Comparison of ENCODE assay signal across 31 cellular contexts in the genomic region with DNA sequence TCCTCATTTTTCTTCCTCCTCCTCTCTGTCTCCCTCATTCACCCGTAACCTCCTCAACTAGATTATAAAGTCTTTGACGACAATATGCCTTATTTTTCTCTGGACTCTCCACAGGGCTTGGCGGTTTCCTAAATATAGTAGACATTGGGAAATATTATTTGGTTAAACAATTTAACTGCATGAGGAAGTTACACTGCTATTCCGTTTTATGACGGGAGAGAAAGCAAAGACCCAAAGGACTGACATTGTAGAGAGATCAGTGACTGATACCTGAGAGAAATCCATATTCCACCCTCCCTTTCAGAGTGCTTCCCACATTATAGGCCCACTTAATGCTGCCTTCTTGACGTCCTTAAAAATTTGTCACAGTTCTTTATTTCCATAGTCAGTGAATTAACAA. TPM values are rescaled to one million over a fixed set of nuclear protein-coding genes. Genes with fewer than 3 reads are reported as not detected.
"Had no signal": no experiment of that assay in that cellular context is flagged by ENCODE, and none has a peak within 500 bp of the region (broad histone marks: within the 10 kb centered on the region; RNA-seq: fewer than 3 reads in every experiment).

No MANE protein-coding gene starts in this region.

- H3K27me3 Mint-ChIP-seq: activated CD4-positive, alpha-beta T cell treated with anti-CD3 and anti-CD28 coated beads, Interleukin-2, amount 10 ng/mL, durations not matched to agents 7 days and 5 days; activated naive CD8-positive, alpha-beta T cell treated with anti-CD3 and anti-CD28 coated beads for 36 hours had no signal

- H3K27me3 ChIP-seq: brain microvascular endothelial cell, Peyer's patch had no signal

- H3K9me3 Mint-ChIP-seq: activated CD4-positive, alpha-beta T cell treated with anti-CD3 and anti-CD28 coated beads, Interleukin-2, amount 10 ng/mL, durations not matched to agents 7 days and 5 days; activated naive CD8-positive, alpha-beta T cell treated with anti-CD3 and anti-CD28 coated beads for 36 hours; activated T-cell treated with anti-CD3 and anti-CD28 coated beads, Interleukin-2, amount 50 U/mL, for 4 hours had no signal

- DNase-seq: activated CD4-positive, alpha-beta T cell treated with anti-CD3 and anti-CD28 coated beads for 36 hours; activated CD4-positive, alpha-beta T cell treated with anti-CD3 and anti-CD28 coated beads, Interleukin-2, amount 10 ng/mL, durations not matched to agents 7 days and 5 days; activated CD4-positive, alpha-beta T cell treated with anti-CD3 and anti-CD28 coated beads, Interleukin-2, amount 50 U/mL, for 48 hours; activated CD8-positive, alpha-beta T cell treated with anti-CD3 and anti-CD28 coated beads, Interleukin-2, amount 10 ng/mL, durations not matched to agents 7 days and 5 days; activated effector memory CD4-positive, alpha-beta T cell treated with anti-CD3 and anti-CD28 coated beads, Interleukin-2, amount 50 U/mL, for 16 hours; activated naive CD4-positive, alpha-beta T cell; activated naive CD4-positive, alpha-beta T cell treated with anti-CD3 and anti-CD28 coated beads, Interleukin-2, amount 50 U/mL, for 16 hours; activated naive CD8-positive, alpha-beta T cell treated with anti-CD3 and anti-CD28 coated beads for 36 hours; activated T-cell treated with anti-CD3 and anti-CD28 coated beads, Interleukin-2, amount 50 U/mL, for 4 hours; amniotic stem cell; aorta; brain microvascular endothelial cell; central memory CD4-positive, alpha-beta T cell; Karpas-422; KBM-7; NCI-H1092; NCI-H1436 treated with DMSO at 0.1 percent for 48 hours; NCI-H1694 treated with DMSO at 0.1 percent for 48 hours; NCI-H2029; NCI-H345; NCI-H524 treated with DMSO at 0.1 percent for 48 hours; NK-92 treated with Interleukin-12 subunit alpha and Interleukin-12 subunit beta, amount 100 ng/mL, for 24 hours; PC-3; Peyer's patch; RPMI8226; SHP77 treated with DMSO at 0.1 percent for 48 hours; SW 1271; T-helper 1 cell; T-helper 2 cell; T-helper 9 cell had no signal

- H3K36me3 ChIP-seq: brain microvascular endothelial cell had no signal

- H3K4me3 Mint-ChIP-seq: activated CD4-positive, alpha-beta T cell treated with anti-CD3 and anti-CD28 coated beads for 36 hours; activated CD4-positive, alpha-beta T cell treated with anti-CD3 and anti-CD28 coated beads, Interleukin-2, amount 10 ng/mL, durations not matched to agents 7 days and 5 days; activated CD8-positive, alpha-beta T cell treated with anti-CD3 and anti-CD28 coated beads, Interleukin-2, amount 10 ng/mL, durations not matched to agents 7 days and 5 days; activated naive CD8-positive, alpha-beta T cell treated with anti-CD3 and anti-CD28 coated beads for 36 hours; activated T-cell treated with anti-CD3 and anti-CD28 coated beads, Interleukin-2, amount 50 U/mL, for 4 hours had no signal

- H3K27ac ChIP-seq: brain microvascular endothelial cell, Peyer's patch had no signal

- H3K27ac Mint-ChIP-seq: activated CD4-positive, alpha-beta T cell treated with anti-CD3 and anti-CD28 coated beads for 36 hours; activated CD4-positive, alpha-beta T cell treated with anti-CD3 and anti-CD28 coated beads, Interleukin-2, amount 10 ng/mL, durations not matched to agents 7 days and 5 days; activated CD8-positive, alpha-beta T cell treated with anti-CD3 and anti-CD28 coated beads, Interleukin-2, amount 10 ng/mL, durations not matched to agents 7 days and 5 days; activated naive CD8-positive, alpha-beta T cell treated with anti-CD3 and anti-CD28 coated beads for 36 hours had no signal

- H3K9me3 ChIP-seq: Peyer's patch had no signal

- H3K4me1 Mint-ChIP-seq: activated CD4-positive, alpha-beta T cell treated with anti-CD3 and anti-CD28 coated beads for 36 hours; activated CD4-positive, alpha-beta T cell treated with anti-CD3 and anti-CD28 coated beads, Interleukin-2, amount 10 ng/mL, durations not matched to agents 7 days and 5 days; activated naive CD8-positive, alpha-beta T cell treated with anti-CD3 and anti-CD28 coated beads for 36 hours had no signal

- H3K4me3 ChIP-seq: Peyer's patch had no signal

- H3K36me3 Mint-ChIP-seq: activated naive CD8-positive, alpha-beta T cell treated with anti-CD3 and anti-CD28 coated beads for 36 hours had no signal

- H3K4me1 ChIP-seq: Peyer's patch had no signal

RNA-seq across cellular contexts. Expression of a gene that starts 51.2 kb away (rescaled TPM):
- total RNA-seq: activated CD4-positive, alpha-beta T cell treated with anti-CD3 and anti-CD28 coated beads for 36 hours; activated CD4-positive, alpha-beta T cell treated with anti-CD3 and anti-CD28 coated beads, Interleukin-2, amount 10 ng/mL, durations not matched to agents 7 days and 5 days; activated CD8-positive, alpha-beta T cell treated with anti-CD3 and anti-CD28 coated beads, Interleukin-2, amount 10 ng/mL, durations not matched to agents 7 days and 5 days; activated naive CD8-positive, alpha-beta T cell treated with anti-CD3 and anti-CD28 coated beads for 36 hours; aorta; MCF 10A; PC-3 had no signal
